ENCODE assay signal across 1 cellular context in the genomic region with DNA sequence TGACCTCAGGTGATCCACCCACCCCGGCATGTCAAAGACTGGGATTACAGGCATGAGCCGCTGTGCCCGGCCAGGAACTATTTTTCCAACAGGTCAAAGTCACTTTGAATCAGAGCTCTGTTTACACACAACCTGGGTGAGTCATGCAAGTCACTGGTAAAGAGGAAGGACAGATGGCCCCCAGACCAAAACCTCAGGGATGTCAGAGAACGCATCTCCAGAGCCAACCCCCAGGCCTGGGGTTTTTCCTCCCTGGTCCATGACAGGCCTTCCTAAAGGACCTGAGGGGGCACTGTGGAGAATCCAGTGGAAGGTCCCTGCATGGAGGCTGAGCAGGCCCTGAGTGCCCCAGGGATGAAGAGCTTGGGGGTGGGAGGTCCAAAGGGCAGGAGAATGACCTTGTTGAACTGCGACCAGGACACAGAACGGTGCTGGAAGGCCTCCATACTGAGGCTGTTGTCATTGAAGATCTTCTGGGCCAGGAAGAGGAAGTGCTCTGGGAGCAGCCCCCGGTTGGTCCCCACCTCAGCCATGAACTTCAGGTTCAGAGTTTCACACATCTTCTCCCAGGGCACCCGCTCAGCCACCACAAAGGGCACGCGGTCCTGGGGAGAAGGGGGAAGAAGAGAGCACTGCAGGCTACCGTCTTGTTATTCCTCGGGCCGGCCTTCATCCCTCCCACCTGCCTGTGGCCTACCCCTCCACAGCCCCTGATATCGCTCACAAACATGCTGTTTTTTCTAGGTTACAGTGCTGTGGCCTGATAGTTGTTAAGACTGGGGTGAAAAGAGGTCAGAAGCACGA.
TF ChIP-seq lines count a peak whose summit lies in the region.

No MANE protein-coding gene starts in this region.

TF ChIP-seq in HepG2, 621 proteins besides CTCF, POLR2A, EP300 and RAD21 (continues in another document):
- no peak for TF ChIP-seq IKZF1 (IDR thresholded peaks at IDR 0.05)
- peak; percentile 79 for TF ChIP-seq ELF1 (CRISPR knock-in tag; IDR thresholded peaks at IDR 0.05)
- TF ChIP-seq, protein P1, sequence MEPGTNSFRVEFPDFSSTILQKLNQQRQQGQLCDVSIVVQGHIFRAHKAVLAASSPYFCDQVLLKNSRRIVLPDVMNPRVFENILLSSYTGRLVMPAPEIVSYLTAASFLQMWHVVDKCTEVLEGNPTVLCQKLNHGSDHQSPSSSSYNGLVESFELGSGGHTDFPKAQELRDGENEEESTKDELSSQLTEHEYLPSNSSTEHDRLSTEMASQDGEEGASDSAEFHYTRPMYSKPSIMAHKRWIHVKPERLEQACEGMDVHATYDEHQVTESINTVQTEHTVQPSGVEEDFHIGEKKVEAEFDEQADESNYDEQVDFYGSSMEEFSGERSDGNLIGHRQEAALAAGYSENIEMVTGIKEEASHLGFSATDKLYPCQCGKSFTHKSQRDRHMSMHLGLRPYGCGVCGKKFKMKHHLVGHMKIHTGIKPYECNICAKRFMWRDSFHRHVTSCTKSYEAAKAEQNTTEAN (CRISPR knock-in tag; conservative IDR thresholded peaks at IDR 0.05) = peak; percentile 38; the same call in 1 of the 2 replicates
- TF ChIP-seq ZNF572 (CRISPR knock-in tag; IDR thresholded peaks at IDR 0.05) = no peak
- TF ChIP-seq MED1 (CRISPR knock-in tag; IDR thresholded peaks at IDR 0.05) = peak; percentile 65
- TF ChIP-seq, protein P2, sequence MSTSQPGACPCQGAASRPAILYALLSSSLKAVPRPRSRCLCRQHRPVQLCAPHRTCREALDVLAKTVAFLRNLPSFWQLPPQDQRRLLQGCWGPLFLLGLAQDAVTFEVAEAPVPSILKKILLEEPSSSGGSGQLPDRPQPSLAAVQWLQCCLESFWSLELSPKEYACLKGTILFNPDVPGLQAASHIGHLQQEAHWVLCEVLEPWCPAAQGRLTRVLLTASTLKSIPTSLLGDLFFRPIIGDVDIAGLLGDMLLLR (CRISPR knock-in tag; IDR thresholded peaks at IDR 0.05) = 0 out of 2 replicates have a peak, but pooled peaks have one; percentile 69
- peak; percentile 73; the same call in 1 of the 2 replicates for TF ChIP-seq RXRB (CRISPR knock-in tag; IDR thresholded peaks at IDR 0.05; ENCODE audit: borderline replicate concordance)
- TF ChIP-seq NCOR1 (IDR thresholded peaks at IDR 0.05; ENCODE audit: borderline replicate concordance, low read length) = peak; percentile 87
- peak; percentile 31; the same call in 1 of the 2 replicates for TF ChIP-seq KLF11 (CRISPR knock-in tag; IDR thresholded peaks at IDR 0.05)
- TF ChIP-seq, protein P3, sequence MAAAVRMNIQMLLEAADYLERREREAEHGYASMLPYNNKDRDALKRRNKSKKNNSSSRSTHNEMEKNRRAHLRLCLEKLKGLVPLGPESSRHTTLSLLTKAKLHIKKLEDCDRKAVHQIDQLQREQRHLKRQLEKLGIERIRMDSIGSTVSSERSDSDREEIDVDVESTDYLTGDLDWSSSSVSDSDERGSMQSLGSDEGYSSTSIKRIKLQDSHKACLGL (CRISPR knock-in tag; IDR thresholded peaks at IDR 0.05) = peak; percentile 60; the same call in 1 of the 2 replicates
- TF ChIP-seq ZNF317 (CRISPR knock-in tag; IDR thresholded peaks at IDR 0.05) = peak; percentile 23; the same call in 1 of the 2 replicates
- TF ChIP-seq, protein P4, sequence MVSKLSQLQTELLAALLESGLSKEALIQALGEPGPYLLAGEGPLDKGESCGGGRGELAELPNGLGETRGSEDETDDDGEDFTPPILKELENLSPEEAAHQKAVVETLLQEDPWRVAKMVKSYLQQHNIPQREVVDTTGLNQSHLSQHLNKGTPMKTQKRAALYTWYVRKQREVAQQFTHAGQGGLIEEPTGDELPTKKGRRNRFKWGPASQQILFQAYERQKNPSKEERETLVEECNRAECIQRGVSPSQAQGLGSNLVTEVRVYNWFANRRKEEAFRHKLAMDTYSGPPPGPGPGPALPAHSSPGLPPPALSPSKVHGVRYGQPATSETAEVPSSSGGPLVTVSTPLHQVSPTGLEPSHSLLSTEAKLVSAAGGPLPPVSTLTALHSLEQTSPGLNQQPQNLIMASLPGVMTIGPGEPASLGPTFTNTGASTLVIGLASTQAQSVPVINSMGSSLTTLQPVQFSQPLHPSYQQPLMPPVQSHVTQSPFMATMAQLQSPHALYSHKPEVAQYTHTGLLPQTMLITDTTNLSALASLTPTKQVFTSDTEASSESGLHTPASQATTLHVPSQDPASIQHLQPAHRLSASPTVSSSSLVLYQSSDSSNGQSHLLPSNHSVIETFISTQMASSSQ (IDR thresholded peaks at IDR 0.05; ENCODE audit: low read depth) = no peak
- TF ChIP-seq, protein P4 (CRISPR knock-in tag; IDR thresholded peaks at IDR 0.05; ENCODE audit: borderline replicate concordance) = peak; percentile 48; the same call in 1 of the 2 replicates
- TF ChIP-seq DPF2 (CRISPR knock-in tag; IDR thresholded peaks at IDR 0.05; ENCODE audit: borderline replicate concordance, low read depth) = peak; percentile 79
- TF ChIP-seq ZNF430 (CRISPR knock-in tag; IDR thresholded peaks at IDR 0.05) = peak; percentile 46; the same call in 1 of the 2 replicates
- TF ChIP-seq, protein P5, sequence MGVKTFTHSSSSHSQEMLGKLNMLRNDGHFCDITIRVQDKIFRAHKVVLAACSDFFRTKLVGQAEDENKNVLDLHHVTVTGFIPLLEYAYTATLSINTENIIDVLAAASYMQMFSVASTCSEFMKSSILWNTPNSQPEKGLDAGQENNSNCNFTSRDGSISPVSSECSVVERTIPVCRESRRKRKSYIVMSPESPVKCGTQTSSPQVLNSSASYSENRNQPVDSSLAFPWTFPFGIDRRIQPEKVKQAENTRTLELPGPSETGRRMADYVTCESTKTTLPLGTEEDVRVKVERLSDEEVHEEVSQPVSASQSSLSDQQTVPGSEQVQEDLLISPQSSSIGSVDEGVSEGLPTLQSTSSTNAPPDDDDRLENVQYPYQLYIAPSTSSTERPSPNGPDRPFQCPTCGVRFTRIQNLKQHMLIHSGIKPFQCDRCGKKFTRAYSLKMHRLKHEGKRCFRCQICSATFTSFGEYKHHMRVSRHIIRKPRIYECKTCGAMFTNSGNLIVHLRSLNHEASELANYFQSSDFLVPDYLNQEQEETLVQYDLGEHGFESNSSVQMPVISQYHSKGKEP (CRISPR knock-in tag; IDR thresholded peaks at IDR 0.05) = no peak
- TF ChIP-seq, protein P6, sequence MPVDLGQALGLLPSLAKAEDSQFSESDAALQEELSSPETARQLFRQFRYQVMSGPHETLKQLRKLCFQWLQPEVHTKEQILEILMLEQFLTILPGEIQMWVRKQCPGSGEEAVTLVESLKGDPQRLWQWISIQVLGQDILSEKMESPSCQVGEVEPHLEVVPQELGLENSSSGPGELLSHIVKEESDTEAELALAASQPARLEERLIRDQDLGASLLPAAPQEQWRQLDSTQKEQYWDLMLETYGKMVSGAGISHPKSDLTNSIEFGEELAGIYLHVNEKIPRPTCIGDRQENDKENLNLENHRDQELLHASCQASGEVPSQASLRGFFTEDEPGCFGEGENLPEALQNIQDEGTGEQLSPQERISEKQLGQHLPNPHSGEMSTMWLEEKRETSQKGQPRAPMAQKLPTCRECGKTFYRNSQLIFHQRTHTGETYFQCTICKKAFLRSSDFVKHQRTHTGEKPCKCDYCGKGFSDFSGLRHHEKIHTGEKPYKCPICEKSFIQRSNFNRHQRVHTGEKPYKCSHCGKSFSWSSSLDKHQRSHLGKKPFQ (CRISPR knock-in tag; IDR thresholded peaks at IDR 0.05; ENCODE audit: insufficient replicate concordance) = peak; percentile 79
- no peak for TF ChIP-seq ZNF780A (CRISPR knock-in tag; IDR thresholded peaks at IDR 0.05)
- TF ChIP-seq ZNF660 (CRISPR knock-in tag; IDR thresholded peaks at IDR 0.05; ENCODE audit: borderline replicate concordance, low read depth) = no peak
- TF ChIP-seq, protein P7, sequence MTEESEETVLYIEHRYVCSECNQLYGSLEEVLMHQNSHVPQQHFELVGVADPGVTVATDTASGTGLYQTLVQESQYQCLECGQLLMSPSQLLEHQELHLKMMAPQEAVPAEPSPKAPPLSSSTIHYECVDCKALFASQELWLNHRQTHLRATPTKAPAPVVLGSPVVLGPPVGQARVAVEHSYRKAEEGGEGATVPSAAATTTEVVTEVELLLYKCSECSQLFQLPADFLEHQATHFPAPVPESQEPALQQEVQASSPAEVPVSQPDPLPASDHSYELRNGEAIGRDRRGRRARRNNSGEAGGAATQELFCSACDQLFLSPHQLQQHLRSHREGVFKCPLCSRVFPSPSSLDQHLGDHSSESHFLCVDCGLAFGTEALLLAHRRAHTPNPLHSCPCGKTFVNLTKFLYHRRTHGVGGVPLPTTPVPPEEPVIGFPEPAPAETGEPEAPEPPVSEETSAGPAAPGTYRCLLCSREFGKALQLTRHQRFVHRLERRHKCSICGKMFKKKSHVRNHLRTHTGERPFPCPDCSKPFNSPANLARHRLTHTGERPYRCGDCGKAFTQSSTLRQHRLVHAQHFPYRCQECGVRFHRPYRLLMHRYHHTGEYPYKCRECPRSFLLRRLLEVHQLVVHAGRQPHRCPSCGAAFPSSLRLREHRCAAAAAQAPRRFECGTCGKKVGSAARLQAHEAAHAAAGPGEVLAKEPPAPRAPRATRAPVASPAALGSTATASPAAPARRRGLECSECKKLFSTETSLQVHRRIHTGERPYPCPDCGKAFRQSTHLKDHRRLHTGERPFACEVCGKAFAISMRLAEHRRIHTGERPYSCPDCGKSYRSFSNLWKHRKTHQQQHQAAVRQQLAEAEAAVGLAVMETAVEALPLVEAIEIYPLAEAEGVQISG (CRISPR knock-in tag; IDR thresholded peaks at IDR 0.05) = peak; percentile 88
- TF ChIP-seq ARNT2 (CRISPR knock-in tag; IDR thresholded peaks at IDR 0.05; ENCODE audit: low read depth) = 0 out of 2 replicates have a peak, but pooled peaks have one; percentile 22
- peak; percentile 89; the same call in 1 of the 2 replicates for TF ChIP-seq NCOA1 (CRISPR knock-in tag; IDR thresholded peaks at IDR 0.05)
- 0 out of 2 replicates have a peak, but pooled peaks have one; percentile 34 for TF ChIP-seq DR1 (CRISPR knock-in tag; IDR thresholded peaks at IDR 0.05)
- TF ChIP-seq GLI4 (CRISPR knock-in tag; IDR thresholded peaks at IDR 0.05; ENCODE audit: borderline replicate concordance) = peak; percentile 34; the same call in 1 of the 2 replicates
- TF ChIP-seq, protein P8, sequence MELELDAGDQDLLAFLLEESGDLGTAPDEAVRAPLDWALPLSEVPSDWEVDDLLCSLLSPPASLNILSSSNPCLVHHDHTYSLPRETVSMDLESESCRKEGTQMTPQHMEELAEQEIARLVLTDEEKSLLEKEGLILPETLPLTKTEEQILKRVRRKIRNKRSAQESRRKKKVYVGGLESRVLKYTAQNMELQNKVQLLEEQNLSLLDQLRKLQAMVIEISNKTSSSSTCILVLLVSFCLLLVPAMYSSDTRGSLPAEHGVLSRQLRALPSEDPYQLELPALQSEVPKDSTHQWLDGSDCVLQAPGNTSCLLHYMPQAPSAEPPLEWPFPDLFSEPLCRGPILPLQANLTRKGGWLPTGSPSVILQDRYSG (CRISPR knock-in tag; IDR thresholded peaks at IDR 0.05) = no peak
- TF ChIP-seq, protein P9, sequence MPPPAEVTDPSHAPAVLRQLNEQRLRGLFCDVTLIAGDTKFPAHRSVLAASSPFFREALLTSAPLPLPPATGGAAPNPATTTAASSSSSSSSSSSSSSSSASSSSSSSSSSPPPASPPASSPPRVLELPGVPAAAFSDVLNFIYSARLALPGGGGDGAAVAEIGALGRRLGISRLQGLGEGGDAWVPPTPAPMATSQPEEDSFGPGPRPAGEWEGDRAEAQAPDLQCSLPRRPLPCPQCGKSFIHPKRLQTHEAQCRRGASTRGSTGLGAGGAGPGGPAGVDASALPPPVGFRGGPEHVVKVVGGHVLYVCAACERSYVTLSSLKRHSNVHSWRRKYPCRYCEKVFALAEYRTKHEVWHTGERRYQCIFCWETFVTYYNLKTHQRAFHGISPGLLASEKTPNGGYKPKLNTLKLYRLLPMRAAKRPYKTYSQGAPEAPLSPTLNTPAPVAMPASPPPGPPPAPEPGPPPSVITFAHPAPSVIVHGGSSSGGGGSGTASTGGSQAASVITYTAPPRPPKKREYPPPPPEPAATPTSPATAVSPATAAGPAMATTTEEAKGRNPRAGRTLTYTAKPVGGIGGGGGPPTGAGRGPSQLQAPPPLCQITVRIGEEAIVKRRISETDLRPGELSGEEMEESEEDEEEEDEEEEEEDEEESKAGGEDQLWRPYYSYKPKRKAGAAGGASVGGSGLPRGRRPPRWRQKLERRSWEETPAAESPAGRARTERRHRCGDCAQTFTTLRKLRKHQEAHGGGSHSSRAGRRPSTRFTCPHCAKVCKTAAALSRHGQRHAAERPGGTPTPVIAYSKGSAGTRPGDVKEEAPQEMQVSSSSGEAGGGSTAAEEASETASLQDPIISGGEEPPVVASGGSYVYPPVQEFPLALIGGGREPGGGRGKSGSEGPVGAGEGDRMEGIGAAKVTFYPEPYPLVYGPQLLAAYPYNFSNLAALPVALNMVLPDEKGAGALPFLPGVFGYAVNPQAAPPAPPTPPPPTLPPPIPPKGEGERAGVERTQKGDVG (CRISPR knock-in tag; IDR thresholded peaks at IDR 0.05; ENCODE audit: borderline replicate concordance) = peak; percentile 27; the same call in 1 of the 2 replicates
- TF ChIP-seq ZNF326 (CRISPR knock-in tag; IDR thresholded peaks at IDR 0.05; ENCODE audit: borderline replicate concordance) = 0 out of 2 replicates have a peak, but pooled peaks have one; percentile 48
- TF ChIP-seq, protein P10, sequence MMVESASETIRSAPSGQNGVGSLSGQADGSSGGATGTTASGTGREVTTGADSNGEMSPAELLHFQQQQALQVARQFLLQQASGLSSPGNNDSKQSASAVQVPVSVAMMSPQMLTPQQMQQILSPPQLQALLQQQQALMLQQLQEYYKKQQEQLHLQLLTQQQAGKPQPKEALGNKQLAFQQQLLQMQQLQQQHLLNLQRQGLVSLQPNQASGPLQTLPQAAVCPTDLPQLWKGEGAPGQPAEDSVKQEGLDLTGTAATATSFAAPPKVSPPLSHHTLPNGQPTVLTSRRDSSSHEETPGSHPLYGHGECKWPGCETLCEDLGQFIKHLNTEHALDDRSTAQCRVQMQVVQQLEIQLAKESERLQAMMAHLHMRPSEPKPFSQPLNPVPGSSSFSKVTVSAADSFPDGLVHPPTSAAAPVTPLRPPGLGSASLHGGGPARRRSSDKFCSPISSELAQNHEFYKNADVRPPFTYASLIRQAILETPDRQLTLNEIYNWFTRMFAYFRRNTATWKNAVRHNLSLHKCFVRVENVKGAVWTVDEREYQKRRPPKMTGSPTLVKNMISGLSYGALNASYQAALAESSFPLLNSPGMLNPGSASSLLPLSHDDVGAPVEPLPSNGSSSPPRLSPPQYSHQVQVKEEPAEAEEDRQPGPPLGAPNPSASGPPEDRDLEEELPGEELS (CRISPR knock-in tag; IDR thresholded peaks at IDR 0.05) = peak; percentile 68
- peak; percentile 63; the same call in 1 of the 2 replicates for TF ChIP-seq ZNF33B (CRISPR knock-in tag; IDR thresholded peaks at IDR 0.05)
